Comparison of ENCODE assay signal across 8 cellular contexts in genomic region chr6:31971279-31971992, GRCh38. TPM values are rescaled to one million over a fixed set of nuclear protein-coding genes. Genes with fewer than 3 reads are reported as not detected.
DNase-seq lines count a peak whose midpoint lies in the region; ATAC-seq and TF ChIP-seq lines count a peak whose summit lies in the region.

No MANE protein-coding gene starts in this region.

- H3K4me3 Mint-ChIP-seq in activated CD4-positive, alpha-beta memory T cell treated with anti-CD3 and anti-CD28 coated beads for 36 hours = peak overlapping the region; percentile 95

- peaks cover 42% of the 10 kb centered on the region for H3K36me3 ChIP-seq in right atrium auricular region
- peaks cover 38% of the 10 kb centered on the region for H3K36me3 ChIP-seq in skeletal muscle satellite cell (ENCODE audit: insufficient read depth, low read length)

- H3K9me3 Mint-ChIP-seq in activated CD4-positive, alpha-beta memory T cell treated with anti-CD3 and anti-CD28 coated beads for 36 hours = no peaks in the 10 kb centered on the region

- no peaks in the 10 kb centered on the region for H3K27me3 Mint-ChIP-seq in activated CD4-positive, alpha-beta memory T cell treated with anti-CD3 and anti-CD28 coated beads for 36 hours

- H3K4me3 ChIP-seq in right atrium auricular region = peak overlapping the region; percentile 80 to 82
- H3K4me3 ChIP-seq in skeletal muscle satellite cell (ENCODE audit: low read length) = peak overlapping the region; percentile 91

- peak overlapping the region; percentile 95 for H3K4me2 ChIP-seq in skeletal muscle satellite cell (ENCODE audit: low read length)

- H3K27ac ChIP-seq in right atrium auricular region = peak overlapping the region; percentile 96 to 98

- H3K4me1 Mint-ChIP-seq in activated CD4-positive, alpha-beta memory T cell treated with anti-CD3 and anti-CD28 coated beads for 36 hours (ENCODE audit: low read depth) = peaks cover 39% of the 10 kb centered on the region

- DNase-seq in NCI-H1417 (lab: John Stamatoyannopoulos, UW) (peak in 2 of 3 experiments; percentile 59 to 69), NCI-H1417 treated with DMSO at 0.1 percent for 48 hours (lab: John Stamatoyannopoulos, UW) (no peak), right atrium auricular region (ENCODE audit: low spot score) (no peak), mucosa of gallbladder (ENCODE audit: low spot score) (no peak)
- no peak for DNase-seq in activated CD4-positive, alpha-beta memory T cell treated with anti-CD3 and anti-CD28 coated beads for 36 hours

- ATAC-seq in GM21723 (IDR thresholded peaks at IDR 0.05; ENCODE audit: unreplicated experiment) (no peak), GM19351 (IDR thresholded peaks at IDR 0.05; ENCODE audit: unreplicated experiment) (no peak)

- peak overlapping the region; percentile 93 for H3K9ac ChIP-seq in skeletal muscle satellite cell (ENCODE audit: low read depth, low read length)

- peaks cover 27% of the 10 kb centered on the region for H3K36me3 Mint-ChIP-seq in activated CD4-positive, alpha-beta memory T cell treated with anti-CD3 and anti-CD28 coated beads for 36 hours

- POLR2A ChIA-PET in activated CD4-positive, alpha-beta memory T cell treated with anti-CD3 and anti-CD28 coated beads for 36 hours (lab: Charles Lee) = interaction anchor here (0.7 to 4.2 kb wide), 12 partner anchors 9 to 1328 kb away, joined by 3 to 39 read pairs (median 3); partner anchors contain the start of genes ATF6B, DDX39B, EHMT2 and HSPA1B

- H3K27me3 ChIP-seq in right atrium auricular region (no peaks in the 10 kb centered on the region), skeletal muscle satellite cell (ENCODE audit: control insufficient read depth, insufficient read depth, low read length) (no peaks in the 10 kb centered on the region)

- no peak for TF ChIP-seq CTCF in right atrium auricular region (IDR thresholded peaks at IDR 0.05)

- CTCF ChIA-PET in activated CD4-positive, alpha-beta memory T cell treated with anti-CD3 and anti-CD28 coated beads for 36 hours (lab: Charles Lee) = interaction anchor here (1.2 to 1.8 kb wide), 3 partner anchors 12 to 19 kb away, joined by 3 to 7 read pairs (median 3); partner anchors contain the start of genes NELFE and SKIC2

- H3K27ac Mint-ChIP-seq in activated CD4-positive, alpha-beta memory T cell treated with anti-CD3 and anti-CD28 coated beads for 36 hours = peak overlapping the region; percentile 100

- H3K9me3 ChIP-seq in right atrium auricular region = no peaks in the 10 kb centered on the region
- H3K9me3 ChIP-seq in skeletal muscle satellite cell (replicated peaks; ENCODE audit: low read length) = no peaks in the 10 kb centered on the region

- H3K4me1 ChIP-seq in right atrium auricular region (peaks cover 0 to 34% of the 10 kb centered on the region in 2 donors), skeletal muscle satellite cell (ENCODE audit: control insufficient read depth, insufficient read depth, low read length) (peaks cover 28% of the 10 kb centered on the region)

- intact Hi-C loops in activated CD4-positive, alpha-beta memory T cell treated with anti-CD3 and anti-CD28 coated beads for 36 hours (cut with micrococcal nuclease) = loop anchor here (10.0 kb wide), 3 partner anchors 203 to 1003 kb away; partner anchors contain the start of genes AGPAT1, CLIC1 and RNF5

RNA-seq across cellular contexts. Expression of gene DXO, which starts 0.5 kb away (rescaled TPM):
- 10 to 100 TPM; 10.8 to 12.3 TPM for total RNA-seq in activated CD4-positive, alpha-beta memory T cell treated with anti-CD3 and anti-CD28 coated beads for 36 hours
- total RNA-seq in right atrium auricular region (10 to 100 TPM; 12.1 to 14.1 TPM), mucosa of gallbladder (27.6 TPM)
- total RNA-seq in skeletal muscle satellite cell (2012; rRNA removed) = 11.1 and 12.7 TPM in 2 replicates

RNA-seq across cellular contexts. Expression of gene C4A, which starts 10.4 kb away (rescaled TPM):
- total RNA-seq in activated CD4-positive, alpha-beta memory T cell treated with anti-CD3 and anti-CD28 coated beads for 36 hours = 1 to 10 TPM; 4.5 to 4.8 TPM
- 100 to 1,000 TPM; 152 to 175 TPM for total RNA-seq in right atrium auricular region
- total RNA-seq in skeletal muscle satellite cell (2012; rRNA removed) = 1.8 and 2.0 TPM in 2 replicates
- 179 TPM for total RNA-seq in mucosa of gallbladder

RNA-seq across cellular contexts. Expression of gene SKIC2, which starts 12.5 kb away (rescaled TPM):
- total RNA-seq in activated CD4-positive, alpha-beta memory T cell treated with anti-CD3 and anti-CD28 coated beads for 36 hours = 100 to 1,000 TPM in 1 of 2 experiments, 10 to 100 TPM in 1; 95.7 to 101 TPM
- total RNA-seq in right atrium auricular region (10 to 100 TPM; 18.7 to 31.6 TPM), mucosa of gallbladder (81.3 TPM)
- 63.6 and 73.0 TPM in 2 replicates for total RNA-seq in skeletal muscle satellite cell (2012; rRNA removed)

RNA-seq across cellular contexts. Expression of gene NELFE, which starts 12.7 kb away (rescaled TPM):
- 10 to 100 TPM; 87.1 to 89.0 TPM for total RNA-seq in activated CD4-positive, alpha-beta memory T cell treated with anti-CD3 and anti-CD28 coated beads for 36 hours
- total RNA-seq in right atrium auricular region (10 to 100 TPM; 40.0 to 81.7 TPM), mucosa of gallbladder (52.1 TPM)
- 112 and 141 TPM in 2 replicates for total RNA-seq in skeletal muscle satellite cell (2012; rRNA removed)

RNA-seq across cellular contexts. Expression of gene CFB, which starts 25.5 kb away (rescaled TPM):
- total RNA-seq in activated CD4-positive, alpha-beta memory T cell treated with anti-CD3 and anti-CD28 coated beads for 36 hours = under 1 TPM; 0.76 to 0.82 TPM
- total RNA-seq in right atrium auricular region (100 to 1,000 TPM in 1 of 2 donors, 10 to 100 TPM in 1; 65.5 to 126 TPM), mucosa of gallbladder (476 TPM)
- total RNA-seq in skeletal muscle satellite cell (2012; rRNA removed) = 4.8 and 10.3 TPM in 2 replicates

Comparison
In these comparisons a context has a peak if more than half of its experiments do, and no peak if none do; other contexts are left out.
1. DNase-seq: peak in NCI-H1417 (2 of 3); none in NCI-H1417 treated with DMSO at 0.1 percent for 48 hours (single experiment), activated CD4-positive, alpha-beta memory T cell treated with anti-CD3 and anti-CD28 coated beads for 36 hours (single experiment), right atrium auricular region (single experiment) and mucosa of gallbladder (single experiment).
2. RNA of gene C4A, which starts 10.4 kb away (total RNA-seq): 179 TPM in mucosa of gallbladder (single experiment) and 152 to 175 TPM in right atrium auricular region; 4.5 to 4.8 TPM in activated CD4-positive, alpha-beta memory T cell treated with anti-CD3 and anti-CD28 coated beads for 36 hours; every median in the first group is over 10 times any median in the second.